ENCODE assay signal across 11 cellular contexts in genomic region chr2:62216113-62216512, GRCh38. TPM values are rescaled to one million over a fixed set of nuclear protein-coding genes. Genes with fewer than 3 reads are reported as not detected.
DNase-seq lines count a peak whose midpoint lies in the region; ATAC-seq and TF ChIP-seq lines count a peak whose summit lies in the region.
"Had no signal": no experiment of that assay in that cellular context is flagged by ENCODE, and none has a peak within 500 bp of the region (broad histone marks: within the 10 kb centered on the region; RNA-seq: fewer than 3 reads in every experiment).

No MANE protein-coding gene starts in this region.

- intact Hi-C loops in left ventricle myocardium inferior (cut with micrococcal nuclease) = no loop called here
- intact Hi-C loops in cardiac septum (cut with DNase I) = loop anchor here (5.0 kb wide), 1 partner anchor 196 kb away; no protein-coding TSS in a partner anchor
- intact Hi-C loops in upper lobe of right lung (cut with DNase I) = no loop called here

- no peak for TF ChIP-seq CTCF in left ventricle myocardium inferior (IDR thresholded peaks at IDR 0.05; ENCODE audit: borderline replicate concordance)
- TF ChIP-seq CTCF in neural crest cell (conservative IDR thresholded peaks at IDR 0.05) = no peak
- TF ChIP-seq CTCF in upper lobe of right lung (IDR thresholded peaks at IDR 0.05) = no peak

- peak overlapping the region; percentile 77 for H3K27ac ChIP-seq in left ventricle myocardium inferior (replicated peaks)
- H3K27ac ChIP-seq in upper lobe of right lung = peak overlapping the region; percentile 27

- H3K36me3 ChIP-seq in left ventricle myocardium inferior = peaks cover 5% of the 10 kb centered on the region
- no peaks in the 10 kb centered on the region for H3K36me3 ChIP-seq in upper lobe of right lung
- H3K36me3 ChIP-seq: left lung, prostate gland had no signal

- peak overlapping the region; percentile 47 to 61 for H3K4me3 Mint-ChIP-seq in effector memory CD8-positive, alpha-beta T cell
- H3K4me3 Mint-ChIP-seq in neural crest cell = no peak overlapping the region

- H3K4me1 Mint-ChIP-seq in effector memory CD8-positive, alpha-beta T cell (ENCODE audit: low read depth in 2 of 2) = peaks cover 79 to 99% of the 10 kb centered on the region in 2 donors
- H3K4me1 Mint-ChIP-seq in neural crest cell = peaks cover 10% of the 10 kb centered on the region

- H3K27me3 Mint-ChIP-seq in effector memory CD8-positive, alpha-beta T cell = no peaks in the 10 kb centered on the region
- H3K27me3 Mint-ChIP-seq in neural crest cell (ENCODE audit: low read depth) = no peaks in the 10 kb centered on the region

- peaks cover 16% of the 10 kb centered on the region for H3K36me3 Mint-ChIP-seq in effector memory CD8-positive, alpha-beta T cell (ENCODE audit: insufficient read depth)
- peaks cover 6% of the 10 kb centered on the region for H3K36me3 Mint-ChIP-seq in neural crest cell (ENCODE audit: low read depth)

- H3K9me3 Mint-ChIP-seq in effector memory CD8-positive, alpha-beta T cell = peaks cover 4 to 11% of the 10 kb centered on the region in 2 donors
- H3K9me3 Mint-ChIP-seq in neural crest cell = peaks cover 8% of the 10 kb centered on the region

- DNase-seq in left ventricle myocardium inferior = no peak
- DNase-seq in cardiac septum (ENCODE audit: low spot score) = no peak
- DNase-seq in effector memory CD8-positive, alpha-beta T cell = no peak
- no peak for DNase-seq in neural crest cell (ENCODE audit: low read depth, low spot score)
- DNase-seq in upper lobe of right lung = no peak
- DNase-seq: central memory CD4-positive, alpha-beta T cell; left lung had no signal

- H3K27me3 ChIP-seq in left ventricle myocardium inferior (ENCODE audit: low read depth) (no peaks in the 10 kb centered on the region), upper lobe of right lung (no peaks in the 10 kb centered on the region)
- H3K27me3 ChIP-seq: left lung had no signal

- H3K9me3 ChIP-seq in left ventricle myocardium inferior (replicated peaks) (peaks cover 17% of the 10 kb centered on the region), upper lobe of right lung (no peaks in the 10 kb centered on the region)
- H3K9me3 ChIP-seq: left lung, prostate gland had no signal

- H3K4me3 ChIP-seq in left ventricle myocardium inferior (no peak overlapping the region), upper lobe of right lung (no peak overlapping the region)
- H3K4me3 ChIP-seq: left lung, prostate gland had no signal

- ATAC-seq in effector memory CD8-positive, alpha-beta T cell (replicated peaks) = no peak
- ATAC-seq in upper lobe of right lung = no peak
- no peak for ATAC-seq in HG03196 (IDR thresholded peaks at IDR 0.05; ENCODE audit: unreplicated experiment)
- ATAC-seq in SK-N-SH treated with all-trans-retinoic acid at 6 μM for 48 hours = no peak
- ATAC-seq in GM21723 (IDR thresholded peaks at IDR 0.05; ENCODE audit: unreplicated experiment) = no peak

- peaks cover 95% of the 10 kb centered on the region for H3K4me1 ChIP-seq in left ventricle myocardium inferior
- peaks cover 59% of the 10 kb centered on the region for H3K4me1 ChIP-seq in upper lobe of right lung

- peak overlapping the region; percentile 75 to 89 for H3K27ac Mint-ChIP-seq in effector memory CD8-positive, alpha-beta T cell
- H3K27ac Mint-ChIP-seq in neural crest cell (ENCODE audit: unreplicated experiment) = peak overlapping the region; percentile 86

TF ChIP-seq in SK-N-SH treated with all-trans-retinoic acid at 6 μM for 48 hours, 23 proteins besides CTCF, POLR2A, EP300 and RAD21:
- TF ChIP-seq TOX (CRISPR knock-in tag; IDR thresholded peaks at IDR 0.05; ENCODE audit: borderline replicate concordance) = no peak
- no peak for TF ChIP-seq ZFP3 (CRISPR knock-in tag; IDR thresholded peaks at IDR 0.05)
- TF ChIP-seq BACH2 (CRISPR knock-in tag; IDR thresholded peaks at IDR 0.05; ENCODE audit: borderline replicate concordance) = no peak
- TF ChIP-seq ZNF8 (CRISPR knock-in tag; IDR thresholded peaks at IDR 0.05) = no peak
- no peak for TF ChIP-seq GLIS3 (CRISPR knock-in tag; IDR thresholded peaks at IDR 0.05)
- TF ChIP-seq ZC3H10 (CRISPR knock-in tag; IDR thresholded peaks at IDR 0.05) = no peak
- no peak for TF ChIP-seq ZNF70 (CRISPR knock-in tag; IDR thresholded peaks at IDR 0.05)
- TF ChIP-seq PPARA (CRISPR knock-in tag; IDR thresholded peaks at IDR 0.05; ENCODE audit: borderline replicate concordance) = no peak

RNA-seq across cellular contexts. Expression of gene B3GNT2, which starts 20.2 kb away (rescaled TPM):
- total RNA-seq in left ventricle myocardium inferior (16.8 TPM), cardiac septum (31.2 TPM), neural crest cell (7.2 and 7.7 TPM in 2 replicates), upper lobe of right lung (38.6 TPM)
